Comparison of ENCODE assay signal across 14 cellular contexts in the genomic region with DNA sequence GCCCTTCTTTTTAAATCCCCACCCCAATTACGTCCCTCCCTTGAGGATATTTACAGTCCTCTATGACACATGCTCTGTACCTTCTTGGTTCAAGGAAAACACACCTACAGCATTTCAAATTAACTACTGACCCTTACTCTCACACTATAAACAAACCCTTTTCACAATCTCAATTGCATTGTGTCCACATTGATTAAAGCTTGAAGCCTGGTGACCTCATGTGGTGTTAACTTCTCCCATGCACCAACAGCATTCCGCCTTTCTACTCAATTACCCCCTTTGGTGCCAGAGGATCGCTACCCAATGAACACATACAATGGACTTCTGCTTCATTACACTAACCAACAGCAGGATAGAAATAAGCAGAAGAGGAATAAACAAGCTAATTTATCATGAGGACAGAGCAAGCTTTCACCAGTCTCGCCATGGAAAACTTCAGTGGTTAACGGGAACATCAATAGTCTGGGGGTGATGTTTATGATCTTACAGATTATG. TPM values are rescaled to one million over a fixed set of nuclear protein-coding genes. Genes with fewer than 3 reads are reported as not detected.
A peak's percentile ranks its signal among the peaks of the same experiment; 100 is the strongest.
DNase-seq lines count a peak whose midpoint lies in the region; ATAC-seq and TF ChIP-seq lines count a peak whose summit lies in the region.
"Had no signal": no experiment of that assay in that cellular context is flagged by ENCODE, and none has a peak within 500 bp of the region (broad histone marks: within the 10 kb centered on the region; RNA-seq: fewer than 3 reads in every experiment).

No MANE protein-coding gene starts in this region.

- H3K27ac ChIP-seq in neural cell (ENCODE audit: low read length) (no peak overlapping the region), Peyer's patch (no peak overlapping the region)

- H3K4me1 ChIP-seq in Peyer's patch, result peaks cover 0 to 33% (median 0%) of the 10 kb centered on the region in 4 donors

- no peak overlapping the region for H2AFZ ChIP-seq in neural cell (ENCODE audit: low read depth, low read length)

- no peak for TF ChIP-seq EP300 in neural cell (conservative IDR thresholded peaks at IDR 0.05; ENCODE audit: poor library complexity, severe bottlenecking)

- H3K9me2 ChIP-seq in neural cell (ENCODE audit: insufficient read depth, low read length), result no peaks in the 10 kb centered on the region

- no peak for TF ChIP-seq RAD21 in neural cell (conservative IDR thresholded peaks at IDR 0.05)

- no peak for TF ChIP-seq POLR2A in Peyer's patch (IDR thresholded peaks at IDR 0.05)

- H3K4me3 ChIP-seq in neural cell (ENCODE audit: low read length) (no peak overlapping the region), Peyer's patch (no peak overlapping the region)

- H3K4me2 ChIP-seq in neural cell (ENCODE audit: low read length), result no peak overlapping the region

- ATAC-seq in HG03342 (IDR thresholded peaks at IDR 0.05; ENCODE audit: unreplicated experiment), result no peak

- H3K36me3 ChIP-seq in neural cell (ENCODE audit: insufficient read depth, low read length) (no peaks in the 10 kb centered on the region), Peyer's patch (no peaks in the 10 kb centered on the region)

- H3K9me3 ChIP-seq in neural cell (ENCODE audit: low read length) (no peaks in the 10 kb centered on the region), Peyer's patch (no peaks in the 10 kb centered on the region)

- H4K20me1 ChIP-seq in neural cell (ENCODE audit: insufficient read depth), result no peaks in the 10 kb centered on the region

- H3F3A ChIP-seq in neural cell (ENCODE audit: insufficient read depth, low read length, poor library complexity, severe bottlenecking), result no peaks in the 10 kb centered on the region

- DNase-seq in ELF-1 (ENCODE audit: low read depth, low spot score) (peak; percentile 74), NCI-H2081 (lab: John Stamatoyannopoulos, UW) (peak; percentile 62 to 88), cerebellar cortex (ENCODE audit: low spot score) (peak; percentile 43), AG08395 (ENCODE audit: low spot score) (no peak), Peyer's patch (no peak), GOT3 (lab: John Stamatoyannopoulos, UW) (no peak)
- DNase-seq: ACHN; activated CD4-positive, alpha-beta T cell treated with anti-CD3 and anti-CD28 coated beads for 4 hours; CD4-positive, alpha-beta memory T cell; foreskin melanocyte; OCI-M1; T1000 had no signal

- H3K27me3 ChIP-seq in neural cell (ENCODE audit: insufficient read depth, low read depth, low read length) (peaks cover 97% of the 10 kb centered on the region), Peyer's patch (no peaks in the 10 kb centered on the region)

- H3K9ac ChIP-seq in neural cell (ENCODE audit: low read length), result no peak overlapping the region

- no peaks in the 10 kb centered on the region for H3K79me2 ChIP-seq in neural cell (replicated peaks; ENCODE audit: insufficient read depth, low read length)

- TF ChIP-seq CTCF in neural cell (IDR thresholded peaks at IDR 0.05; ENCODE audit: poor library complexity, severe bottlenecking), result no peak
- no peak for TF ChIP-seq CTCF in Peyer's patch (IDR thresholded peaks at IDR 0.05)

TF ChIP-seq in neural cell, 6 proteins besides CTCF, POLR2A, EP300 and RAD21:
- TF ChIP-seq POLR2AphosphoS5 (IDR thresholded peaks at IDR 0.05), result peak; percentile 22
- no peak for TF ChIP-seq SMC3 (conservative IDR thresholded peaks at IDR 0.05; ENCODE audit: poor library complexity)

RNA-seq across cellular contexts. Expression of a gene that starts 15.2 kb away (rescaled TPM):
- polyA plus RNA-seq in neural cell, result 4.2 and 8.8 TPM in 2 replicates
- 5.3 and 5.6 TPM in 2 replicates for polyA minus RNA-seq in neural cell
- 100 to 1,000 TPM in 1 of 4 donors, 10 to 100 TPM in 3; 46.1 to 140 (median 73.8) TPM for total RNA-seq in Peyer's patch
- total RNA-seq: CD4-positive, alpha-beta memory T cell had no signal
- polyA plus RNA-seq: CD4-positive, alpha-beta memory T cell had no signal

Comparison
In these comparisons a context has a peak if more than half of its experiments do, and no peak if none do; other contexts are left out.
1. DNase-seq: peak in ELF-1 (single experiment), NCI-H2081 (2 of 2) and cerebellar cortex (single experiment); none in AG08395 (single experiment), Peyer's patch (0 of 3) and GOT3 (single experiment).